16 cellular contexts compared by ENCODE assay signal in genomic region chr17:60160829-60161501, GRCh38. TPM values are rescaled to one million over a fixed set of nuclear protein-coding genes. Genes with fewer than 3 reads are reported as not detected.
DNase-seq lines count a peak whose midpoint lies in the region; ATAC-seq and TF ChIP-seq lines count a peak whose summit lies in the region.
"Had no signal": no experiment of that assay in that cellular context is flagged by ENCODE, and none has a peak within 500 bp of the region (broad histone marks: within the 10 kb centered on the region; RNA-seq: fewer than 3 reads in every experiment).

No MANE protein-coding gene starts in this region.

- H3K9ac ChIP-seq in NT2/D1 (ENCODE audit: insufficient read length, low read depth) (peak overlapping the region; percentile 66), GM23248 (no peak overlapping the region)

- H3K36me3 Mint-ChIP-seq in activated CD8-positive, alpha-beta T cell treated with anti-CD3 and anti-CD28 coated beads, Interleukin-2, amount 10 ng/mL, durations not matched to agents 7 days and 5 days (ENCODE audit: low read depth), result no peaks in the 10 kb centered on the region

- H3K4me1 ChIP-seq in NT2/D1 (ENCODE audit: insufficient read depth, insufficient read length) (peaks cover 41% of the 10 kb centered on the region), breast epithelium (no peaks in the 10 kb centered on the region), GM23248 (ENCODE audit: insufficient read depth) (no peaks in the 10 kb centered on the region)

- no peaks in the 10 kb centered on the region for H4K20me1 ChIP-seq in GM23248 (ENCODE audit: insufficient read depth)

- CTCF ChIA-PET in GM10248 (lab: Yijun Ruan, JAX), result interaction anchor here (0.7 to 1.6 kb wide), 2 partner anchors 10 to 24 kb away, joined by 3 to 4 read pairs; no protein-coding TSS in a partner anchor
- CTCF ChIA-PET in activated CD8-positive, alpha-beta T cell treated with anti-CD3 and anti-CD28 coated beads, Interleukin-2, amount 10 ng/mL, durations not matched to agents 7 days and 5 days (lab: Charles Lee), result no interaction called here

- POLR2A ChIA-PET in GM10248 (lab: Yijun Ruan, JAX), result no interaction called here
- POLR2A ChIA-PET in activated CD8-positive, alpha-beta T cell treated with anti-CD3 and anti-CD28 coated beads, Interleukin-2, amount 10 ng/mL, durations not matched to agents 7 days and 5 days (lab: Charles Lee), result interaction anchor here (1.6 kb wide), 1 partner anchor 8 kb away, joined by 3 read pairs; no protein-coding TSS in a partner anchor

- intact Hi-C loops in breast epithelium (cut with DNase I; ENCODE audit: low total_unique reads), result no loop called here

- DNase-seq in GM10248 (ENCODE audit: extremely low spot score) (peak; percentile 49), NT2/D1 (ENCODE audit: low read depth, low spot score) (no peak), hepatic stellate cell (ENCODE audit: low spot score) (peak; percentile 11), retina (peak; percentile 23), breast epithelium (ENCODE audit: low spot score in 2 of 2) (no peak), kidney tubule cell (ENCODE audit: low spot score) (no peak), GM23248 (no peak)
- no peak for DNase-seq in activated CD8-positive, alpha-beta T cell treated with anti-CD3 and anti-CD28 coated beads, Interleukin-2, amount 10 ng/mL, durations not matched to agents 7 days and 5 days
- DNase-seq: aorta, HFFc6 had no signal

- H3K9me3 Mint-ChIP-seq in activated CD8-positive, alpha-beta T cell treated with anti-CD3 and anti-CD28 coated beads, Interleukin-2, amount 10 ng/mL, durations not matched to agents 7 days and 5 days (ENCODE audit: insufficient read depth), result no peaks in the 10 kb centered on the region
- H3K9me3 Mint-ChIP-seq: activated T-helper 2 cell treated with anti-CD3 and anti-CD28 coated beads, Interferon-gamma antibody, Interleukin-2, Interleukin-4, amounts not matched to agents 10 μg/mL and 5 μg/mL and 100 μg/mL, durations not matched to agents 14 hours and 24 hours and 36 hours; HFFc6 had no signal

- no peaks in the 10 kb centered on the region for H3K9me2 ChIP-seq in GM23248 (ENCODE audit: insufficient read depth)

- H2AFZ ChIP-seq in GM23248, result no peak overlapping the region

- H3K4me1 Mint-ChIP-seq in activated CD8-positive, alpha-beta T cell treated with anti-CD3 and anti-CD28 coated beads, Interleukin-2, amount 10 ng/mL, durations not matched to agents 7 days and 5 days (ENCODE audit: low read depth), result peaks cover 15% of the 10 kb centered on the region

- peak overlapping the region in 1 of 2 donors; percentile 38 for H3K27ac ChIP-seq in breast epithelium
- no peak overlapping the region for H3K27ac ChIP-seq in GM23248
- H3K27ac ChIP-seq: SJSA1 had no signal

- in situ Hi-C loops in GM23248 (cut with MboI), result no loop called here

- H3K4me2 ChIP-seq in GM23248 (ENCODE audit: unreplicated experiment), result no peak overlapping the region

- no peak overlapping the region for H3K27ac Mint-ChIP-seq in activated CD8-positive, alpha-beta T cell treated with anti-CD3 and anti-CD28 coated beads, Interleukin-2, amount 10 ng/mL, durations not matched to agents 7 days and 5 days
- H3K27ac Mint-ChIP-seq: activated T-helper 2 cell treated with anti-CD3 and anti-CD28 coated beads, Interferon-gamma antibody, Interleukin-2, Interleukin-4, amounts not matched to agents 10 μg/mL and 5 μg/mL and 100 μg/mL, durations not matched to agents 14 hours and 24 hours and 36 hours; HFFc6 had no signal

- H3K27me3 ChIP-seq in NT2/D1 (ENCODE audit: insufficient read depth, insufficient read length) (peaks cover 13% of the 10 kb centered on the region), breast epithelium (no peaks in the 10 kb centered on the region), GM23248 (replicated peaks; ENCODE audit: insufficient read depth) (no peaks in the 10 kb centered on the region)

- WGBS in GM23248 (ENCODE audit: low coverage in 1 of 2, low lambda C conversion rate in 2 of 2, missing lambda C conversion rate in 2 of 2), 2 experiments, result 64 to 68% methylated on average over 6 to 10 of the region's 10 CpGs

- H3K4me3 Mint-ChIP-seq in activated CD8-positive, alpha-beta T cell treated with anti-CD3 and anti-CD28 coated beads, Interleukin-2, amount 10 ng/mL, durations not matched to agents 7 days and 5 days, result no peak overlapping the region
- H3K4me3 Mint-ChIP-seq: HFFc6 had no signal

- no peaks in the 10 kb centered on the region for H3K9me3 ChIP-seq in NT2/D1 (ENCODE audit: insufficient read depth, low read length)
- H3K9me3 ChIP-seq in breast epithelium, result no peaks in the 10 kb centered on the region
- H3K9me3 ChIP-seq in GM23248 (ENCODE audit: low read depth), result no peaks in the 10 kb centered on the region
- H3K9me3 ChIP-seq: SJSA1 had no signal

- H3K36me3 ChIP-seq in NT2/D1 (ENCODE audit: insufficient read depth, insufficient read length, low read length) (no peaks in the 10 kb centered on the region), breast epithelium (no peaks in the 10 kb centered on the region), GM23248 (ENCODE audit: low read depth) (no peaks in the 10 kb centered on the region)
- H3K36me3 ChIP-seq: SJSA1 had no signal

- no peak for TF ChIP-seq POLR2A in breast epithelium (IDR thresholded peaks at IDR 0.05)

- no peaks in the 10 kb centered on the region for H3K79me2 ChIP-seq in GM23248 (ENCODE audit: insufficient read depth)

- H3K4me3 ChIP-seq in NT2/D1 (ENCODE audit: insufficient read length, low read depth), result peak overlapping the region; percentile 24
- H3K4me3 ChIP-seq in breast epithelium, result no peak overlapping the region
- no peak overlapping the region for H3K4me3 ChIP-seq in GM23248
- H3K4me3 ChIP-seq: lung, SJSA1 had no signal

- no peaks in the 10 kb centered on the region for H3F3A ChIP-seq in GM23248 (ENCODE audit: insufficient read depth)

- H3K27me3 Mint-ChIP-seq in activated CD8-positive, alpha-beta T cell treated with anti-CD3 and anti-CD28 coated beads, Interleukin-2, amount 10 ng/mL, durations not matched to agents 7 days and 5 days (ENCODE audit: low read depth), result peaks cover 5% of the 10 kb centered on the region

- ATAC-seq in activated CD8-positive, alpha-beta T cell treated with anti-CD3 and anti-CD28 coated beads, Interleukin-2, amount 10 ng/mL, durations not matched to agents 7 days and 5 days, result no peak

- TF ChIP-seq CTCF in GM10248 (IDR thresholded peaks at IDR 0.05; ENCODE audit: control extremely low read depth, extremely low read depth, low read depth, missing control alignments) (no peak), breast epithelium (IDR thresholded peaks at IDR 0.05) (no peak)

RNA-seq across cellular contexts. Expression of gene CA4, which starts 11.2 kb away (rescaled TPM):
- 10 to 100 TPM in 2 of 3 donors, 1 to 10 TPM in 1; 4.7 to 46.5 (median 12.3) TPM for total RNA-seq in breast epithelium
- total RNA-seq in activated CD8-positive, alpha-beta T cell treated with anti-CD3 and anti-CD28 coated beads, Interleukin-2, amount 10 ng/mL, durations not matched to agents 7 days and 5 days, result not detected
- total RNA-seq in GM23248 (2014; rRNA removed; shearing (Covaris generic)), result not detected in 2 replicates
- not detected in 2 replicates for polyA plus RNA-seq in GM23248 (2016; fragmentation: Nextera tagmentation; extraction: Ambion mirVana)
- total RNA-seq: activated T-helper 2 cell treated with anti-CD3 and anti-CD28 coated beads, Interferon-gamma antibody, Interleukin-2, Interleukin-4, amounts not matched to agents 10 μg/mL and 5 μg/mL and 100 μg/mL, durations not matched to agents 14 hours and 24 hours and 36 hours; fibroblast of lung; HFFc6; SJSA1 had no signal
- polyA plus RNA-seq: BJ, fibroblast of lung, neural cell had no signal

Comparison
In these comparisons a context has a peak if more than half of its experiments do, and no peak if none do; other contexts are left out.
1. DNase-seq: peak in GM10248 (single experiment), hepatic stellate cell (single experiment) and retina (single experiment); none in NT2/D1 (single experiment), breast epithelium (0 of 2), kidney tubule cell (single experiment), activated CD8-positive, alpha-beta T cell treated with anti-CD3 and anti-CD28 coated beads, Interleukin-2, amount 10 ng/mL, durations not matched to agents 7 days and 5 days (single experiment) and GM23248 (single experiment).